ENCODE assay signal across 13 cellular contexts in genomic region chr15:51846066-51846462, GRCh38. TPM values are rescaled to one million over a fixed set of nuclear protein-coding genes. Genes with fewer than 3 reads are reported as not detected.
DNase-seq lines count a peak whose midpoint lies in the region; ATAC-seq and TF ChIP-seq lines count a peak whose summit lies in the region.
"Had no signal": no experiment of that assay in that cellular context is flagged by ENCODE, and none has a peak within 500 bp of the region (broad histone marks: within the 10 kb centered on the region; RNA-seq: fewer than 3 reads in every experiment).

No MANE protein-coding gene starts in this region.

- TF ChIP-seq CTCF in Calu3 (IDR thresholded peaks at IDR 0.05; ENCODE audit: unreplicated experiment) (no peak), RWPE1 (conservative IDR thresholded peaks at IDR 0.05; ENCODE audit: low read depth) (no peak)

- CTCF ChIA-PET in Calu3 (lab: Charles Lee) = no interaction called here
- CTCF ChIA-PET in RWPE1 (lab: Yijun Ruan, JAX) = interaction anchor here (0.5 kb wide), 1 partner anchor 113 kb away, joined by 3 read pairs; no protein-coding TSS in a partner anchor

- H3K36me3 ChIP-seq in esophagus (ENCODE audit: control insufficient read depth in 2 of 2, insufficient read depth in 2 of 2, low read length in 1 of 2) (no peaks in the 10 kb centered on the region), skeletal muscle satellite cell (ENCODE audit: insufficient read depth, low read length) (no peaks in the 10 kb centered on the region)

- no peaks in the 10 kb centered on the region for H3K27me3 Mint-ChIP-seq in Calu3 (ENCODE audit: unreplicated experiment)

- POLR2A ChIA-PET in RWPE1 (lab: Yijun Ruan, JAX; ENCODE audit: low non-redundant PET) = no interaction called here

- no peak for DNase-seq in Calu3
- no peak for DNase-seq in RWPE1 (ENCODE audit: low spot score)
- DNase-seq in NCI-H2196 (lab: John Stamatoyannopoulos, UW; ENCODE audit: unreplicated experiment) = no peak
- DNase-seq: activated CD8-positive, alpha-beta memory T cell treated with anti-CD3 and anti-CD28 coated beads, Interleukin-2, amount 50 U/mL, for 4 hours; central memory CD4-positive, alpha-beta T cell; DMS79; NCI-H1048; NCI-H774; psoas muscle had no signal

- H3K4me3 ChIP-seq in esophagus (ENCODE audit: low read depth in 1 of 2, low read length in 2 of 2) = no peak overlapping the region
- no peak overlapping the region for H3K4me3 ChIP-seq in skeletal muscle satellite cell (ENCODE audit: low read length)
- H3K4me3 ChIP-seq: psoas muscle had no signal

- intact Hi-C loops in Calu3 (cut with micrococcal nuclease; ENCODE audit: unreplicated experiment) = no loop called here

- 41 to 64% methylated on average over 3 of the region's 3 CpGs for WGBS in esophagus, 2 donors

- BruUV-seq in Calu3 (replicated peaks; lab: Mats Ljungman, UMichigan) = no TSS peak

- H3K9me3 Mint-ChIP-seq in Calu3 (ENCODE audit: low read depth, unreplicated experiment) = peaks cover 2% of the 10 kb centered on the region

- H3K4me1 ChIP-seq in esophagus (ENCODE audit: control insufficient read depth in 2 of 2, insufficient read depth in 2 of 2, low read length in 1 of 2) = peaks cover 2 to 6% of the 10 kb centered on the region in 2 donors
- H3K4me1 ChIP-seq in skeletal muscle satellite cell (ENCODE audit: control insufficient read depth, insufficient read depth, low read length) = peaks cover 61% of the 10 kb centered on the region

- H3K27me3 ChIP-seq in esophagus (ENCODE audit: control insufficient read depth in 1 of 2, insufficient read depth in 2 of 2, low read length in 2 of 2) (no peaks in the 10 kb centered on the region), skeletal muscle satellite cell (ENCODE audit: control insufficient read depth, insufficient read depth, low read length) (no peaks in the 10 kb centered on the region)

- H3K4me3 Mint-ChIP-seq in Calu3 (ENCODE audit: low read depth, unreplicated experiment) = peak overlapping the region; percentile 21

- ATAC-seq in HG02870 (IDR thresholded peaks at IDR 0.05; ENCODE audit: unreplicated experiment) (no peak), HG03432 (IDR thresholded peaks at IDR 0.05; ENCODE audit: unreplicated experiment) (no peak)
- ATAC-seq: psoas muscle had no signal

- H3K4me2 ChIP-seq in skeletal muscle satellite cell (ENCODE audit: low read length) = peak overlapping the region; percentile 67

- peaks cover 76% of the 10 kb centered on the region for H3K4me1 Mint-ChIP-seq in Calu3 (ENCODE audit: low read depth, unreplicated experiment)

- H3K9ac ChIP-seq in skeletal muscle satellite cell (ENCODE audit: low read depth, low read length) = peak overlapping the region; percentile 46

- H3K27ac ChIP-seq in RWPE1 (peak overlapping the region; percentile 85), esophagus (ENCODE audit: low read depth in 2 of 2, low read length in 1 of 2) (peak overlapping the region; percentile 74 to 86)
- H3K27ac ChIP-seq: psoas muscle had no signal

- no peaks in the 10 kb centered on the region for H3K36me3 Mint-ChIP-seq in Calu3 (ENCODE audit: insufficient read depth, unreplicated experiment)

- H3K9me3 ChIP-seq in esophagus (ENCODE audit: control insufficient read depth in 2 of 2, insufficient read depth in 1 of 2, low read depth in 1 of 2, low read length in 1 of 2) (no peaks in the 10 kb centered on the region), skeletal muscle satellite cell (replicated peaks; ENCODE audit: low read length) (no peaks in the 10 kb centered on the region)
- H3K9me3 ChIP-seq: psoas muscle had no signal

- peak overlapping the region; percentile 72 for H3K27ac Mint-ChIP-seq in Calu3 (ENCODE audit: unreplicated experiment)

RNA-seq across cellular contexts. Expression of gene TMOD3, which starts 16.6 kb away (rescaled TPM):
- 53.6 and 60.1 TPM in 2 replicates for total RNA-seq in Calu3 (2022)
- 10 to 100 TPM; 25.7 to 42.8 TPM for polyA plus RNA-seq in esophagus
- 47.4 and 49.4 TPM in 2 replicates for total RNA-seq in skeletal muscle satellite cell (2012; rRNA removed)
